ENCODE assay signal across 13 cellular contexts in the genomic region with DNA sequence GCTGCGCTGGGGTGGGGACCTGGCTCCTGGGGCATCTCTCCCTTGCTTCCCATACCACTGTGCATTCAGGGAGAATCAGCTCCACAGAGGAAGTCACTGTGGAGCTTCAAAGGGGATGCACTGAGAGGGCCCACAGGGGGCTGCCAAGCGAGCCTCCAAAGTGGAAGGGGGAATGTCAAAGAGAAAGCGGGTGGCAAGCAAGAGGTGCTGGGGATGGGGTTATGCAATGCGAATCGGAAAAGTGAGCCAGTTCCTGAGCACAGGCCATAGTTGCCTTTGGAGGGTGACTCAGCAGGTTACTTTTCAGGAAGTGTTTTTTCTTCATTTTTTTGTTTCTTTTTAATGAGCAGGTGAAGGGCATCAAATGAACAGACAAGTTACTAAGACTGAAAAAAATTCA. TPM values are rescaled to one million over a fixed set of nuclear protein-coding genes. Genes with fewer than 3 reads are reported as not detected.
DNase-seq lines count a peak whose midpoint lies in the region; ATAC-seq, FAIRE-seq and TF ChIP-seq lines count a peak whose summit lies in the region.
"Had no signal": no experiment of that assay in that cellular context is flagged by ENCODE, and none has a peak within 500 bp of the region (broad histone marks: within the 10 kb centered on the region; RNA-seq: fewer than 3 reads in every experiment).

No MANE protein-coding gene starts in this region.

- no peaks in the 10 kb centered on the region for H3K9me3 ChIP-seq in neutrophil
- H3K9me3 ChIP-seq: gastrocnemius medialis had no signal

- TF ChIP-seq CTCF in bronchial epithelial cell (IDR thresholded peaks at IDR 0.05; ENCODE audit: insufficient read depth, low read length, severe bottlenecking) (no peak), neutrophil (IDR thresholded peaks at IDR 0.05) (no peak)

- FAIRE-seq in bronchial epithelial cell (lab: Jason Lieb, UNC): no peak

- no peaks in the 10 kb centered on the region for H3K27me3 ChIP-seq in bronchial epithelial cell (ENCODE audit: control insufficient read depth, insufficient read depth, low read length)
- no peaks in the 10 kb centered on the region for H3K27me3 ChIP-seq in neutrophil
- H3K27me3 ChIP-seq: gastrocnemius medialis had no signal

- H3K4me1 ChIP-seq in neutrophil (ENCODE audit: control insufficient read depth in 1 of 2, insufficient read depth in 1 of 2, low read depth in 1 of 2, low read length in 1 of 2): peaks cover 36 to 57% of the 10 kb centered on the region in 2 experiments
- H3K4me1 ChIP-seq: gastrocnemius medialis had no signal

- ATAC-seq in HG02798 (IDR thresholded peaks at IDR 0.05; ENCODE audit: poor library complexity, unreplicated experiment): no peak

- no peak overlapping the region for H3K4me3 ChIP-seq in bronchial epithelial cell (ENCODE audit: low read depth, low read length)
- H3K4me3 ChIP-seq in neutrophil (ENCODE audit: low read depth in 1 of 2, low read length in 1 of 2): peak overlapping the region; percentile 41 to 50
- H3K4me3 ChIP-seq: gastrocnemius medialis had no signal

- DNase-seq in DMS53 (lab: John Stamatoyannopoulos, UW) (peak; percentile 72), DMS53 treated with DMSO at 0.1 percent for 48 hours (lab: John Stamatoyannopoulos, UW; ENCODE audit: unreplicated experiment) (no peak), NCI-H69 (lab: John Stamatoyannopoulos, UW) (peak; percentile 37), bronchial epithelial cell (ENCODE audit: low read depth) (peak; percentile 83), NAMALWA (ENCODE audit: low spot score) (no peak), substantia nigra (lab: John Stamatoyannopoulos, UW) (no peak)
- DNase-seq: 8988T, activated gamma-delta T cell, GOT3, SHP77 treated with DMSO at 0.1 percent for 48 hours had no signal

- peak overlapping the region; percentile 83 for H3K27ac ChIP-seq in neutrophil
- no peak overlapping the region for H3K27ac ChIP-seq in substantia nigra (ENCODE audit: low read depth, low read length, poor library complexity, severe bottlenecking)

- H3K36me3 ChIP-seq in bronchial epithelial cell (ENCODE audit: control insufficient read depth, insufficient read depth, low read length): no peaks in the 10 kb centered on the region
- no peaks in the 10 kb centered on the region for H3K36me3 ChIP-seq in neutrophil
- H3K36me3 ChIP-seq: gastrocnemius medialis had no signal

RNA-seq across cellular contexts. Expression of a gene that starts 17.6 kb away (rescaled TPM):
- total RNA-seq in bronchial epithelial cell: 12.1 and 16.6 TPM in 2 replicates

Comparison
In these comparisons a context has a peak if more than half of its experiments do, and no peak if none do; other contexts are left out.
1. DNase-seq: peak in DMS53 (single experiment), NCI-H69 (single experiment) and bronchial epithelial cell (single experiment); none in DMS53 treated with DMSO at 0.1 percent for 48 hours (single experiment), NAMALWA (single experiment) and substantia nigra (0 of 49).